Comparison of ENCODE assay signal across 1 cellular context in the genomic region with DNA sequence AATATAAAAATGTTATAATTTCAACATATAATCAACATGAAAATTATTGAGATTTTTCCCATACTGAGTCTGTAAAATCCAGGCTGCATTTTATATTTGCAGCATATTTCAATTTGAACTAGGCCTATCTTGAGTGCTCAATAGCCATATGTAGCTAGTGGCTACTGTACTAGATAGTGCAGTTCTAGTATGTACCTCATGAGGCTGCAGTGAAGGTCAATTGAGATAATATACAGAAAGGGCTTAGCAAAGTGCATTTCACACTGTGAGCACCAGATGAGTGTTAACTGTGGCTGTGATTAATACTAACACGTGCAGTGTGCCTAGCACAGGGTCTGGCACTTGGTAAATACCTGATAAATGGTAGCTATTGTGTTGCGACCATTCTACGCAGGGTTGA.
TF ChIP-seq lines count a peak whose summit lies in the region.

No MANE protein-coding gene starts in this region.

TF ChIP-seq in GM12878, 131 proteins besides CTCF, POLR2A, EP300 and RAD21 (continued from another document):
- TF ChIP-seq MTA3 (IDR thresholded peaks at IDR 0.05; ENCODE audit: borderline replicate concordance, low read length): no peak
- TF ChIP-seq SIN3A (IDR thresholded peaks at IDR 0.05; ENCODE audit: low read depth, low read length): no peak
TF ChIP-seq in GM12878: peak in this region for 0.
